25 cellular contexts compared by ENCODE assay signal in genomic region chr5:34516166-34516565, GRCh38.
"Had no signal": no experiment of that assay in that cellular context is flagged by ENCODE, and none has a peak within 500 bp of the region (broad histone marks: within the 10 kb centered on the region; RNA-seq: fewer than 3 reads in every experiment).

No MANE protein-coding gene starts in this region.

- H3K4me3 ChIP-seq: SJSA1 had no signal

- H3K9me3 ChIP-seq: SJSA1 had no signal

- ATAC-seq: activated naive CD8-positive, alpha-beta T cell treated with anti-CD3 and anti-CD28 coated beads, Interleukin-2, amount 50 U/mL, for 24 hours; activated T-cell treated with anti-CD3 and anti-CD28 coated beads, Interleukin-2, amount 50 U/mL, for 4 hours; Panc1 had no signal

- DNase-seq: activated B cell treated with CpG ODN at 0.5 μM for 24 hours; activated CD4-positive, alpha-beta T cell treated with anti-CD3 and anti-CD28 coated beads for 48 hours; activated CD4-positive, alpha-beta T cell treated with anti-CD3 and anti-CD28 coated beads, Interleukin-2, amount 50 U/mL, for 48 hours; activated CD4-positive, CD25-positive, alpha-beta regulatory T cell treated with anti-CD3 and anti-CD28 coated beads, Interleukin-2, amount 50 U/mL, for 72 hours; activated CD8-positive, alpha-beta memory T cell treated with anti-CD3 and anti-CD28 coated beads, Interleukin-2, amount 50 U/mL, for 4 hours; activated naive CD4-positive, alpha-beta T cell treated with anti-CD3 and anti-CD28 coated beads, Interleukin-2, amount 10 ng/mL, durations not matched to agents 7 days and 5 days; activated naive CD8-positive, alpha-beta T cell treated with anti-CD3 and anti-CD28 coated beads, Interleukin-2, amount 50 U/mL, for 24 hours; activated T-cell treated with anti-CD3 and anti-CD28 coated beads for 4 hours; activated T-cell treated with anti-CD3 and anti-CD28 coated beads, Interleukin-2, amount 50 U/mL, for 4 hours; anterior cingulate cortex; NCI-H1105; NCI-H1436; NCI-H1694; NCI-H1930; NCI-H2081 treated with DMSO at 0.1 percent for 48 hours; NCI-H226; NCI-H524 treated with DMSO at 0.1 percent for 48 hours; SHP77 treated with DMSO at 0.1 percent for 48 hours; SW 1271; T-helper 1 cell; T-helper 2 cell; T-helper 9 cell had no signal

- H3K36me3 ChIP-seq: SJSA1 had no signal

- H3K27ac ChIP-seq: SJSA1, VCaP had no signal

- H3K27me3 ChIP-seq: SJSA1 had no signal
